In the genomic region with DNA sequence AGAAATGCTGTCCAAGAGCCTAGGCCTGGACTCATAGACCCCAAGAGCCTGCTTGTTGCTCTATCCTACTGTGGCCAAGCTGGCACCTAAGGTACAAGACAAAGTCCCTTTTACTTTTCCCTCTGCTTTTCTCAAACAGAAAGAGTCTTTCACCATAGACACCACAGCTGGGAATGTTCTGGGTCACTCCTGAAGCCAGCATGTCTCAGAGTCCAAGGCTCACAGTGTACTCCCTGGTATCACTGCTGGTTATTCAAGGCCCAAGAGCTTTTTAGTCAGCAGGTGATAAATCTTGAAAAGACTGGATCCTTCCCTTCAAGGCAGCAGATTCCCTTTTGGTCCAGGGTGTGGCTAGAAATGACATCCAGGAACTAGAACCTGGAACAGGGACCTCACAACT, we compare ENCODE assay signal across 7 cellular contexts.
"Had no signal": no experiment of that assay in that cellular context is flagged by ENCODE, and none has a peak within 500 bp of the region (broad histone marks: within the 10 kb centered on the region; RNA-seq: fewer than 3 reads in every experiment).

No MANE protein-coding gene starts in this region.

- H3K36me3 Mint-ChIP-seq: IgD-negative memory B cell had no signal

- H3K4me3 Mint-ChIP-seq: IgD-negative memory B cell had no signal

- ATAC-seq: K562 had no signal

- H3K27me3 Mint-ChIP-seq: IgD-negative memory B cell had no signal

- H3K27ac Mint-ChIP-seq: IgD-negative memory B cell had no signal

- H3K4me3 ChIP-seq: K562 had no signal

- FAIRE-seq: HTR-8/SVneo, K562 had no signal

- H3K27ac ChIP-seq: HL-60 had no signal

- DNase-seq: IMR-90, KBM-7, KG1 had no signal
